In the genomic region with DNA sequence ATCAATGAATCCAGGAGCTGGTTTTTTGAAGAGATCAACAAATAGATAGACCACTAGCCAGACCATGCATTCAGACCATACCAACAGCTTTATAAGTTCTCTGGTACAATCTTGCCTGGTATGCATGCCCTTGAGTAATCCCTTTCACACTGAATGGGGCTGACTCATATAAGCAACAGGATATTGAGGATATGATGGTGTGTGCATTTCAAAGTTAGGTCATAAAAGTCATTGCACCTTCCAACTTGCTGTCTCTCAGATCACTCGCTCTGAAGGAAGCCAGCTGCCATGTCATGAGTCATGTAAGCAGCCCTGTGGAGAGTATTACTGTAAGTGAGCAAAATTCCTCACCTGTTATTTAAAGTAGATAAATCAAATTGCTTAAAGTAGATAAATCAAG, we compare ENCODE assay signal across 9 cellular contexts. TPM values are rescaled to one million over a fixed set of nuclear protein-coding genes. Genes with fewer than 3 reads are reported as not detected.
DNase-seq lines count a peak whose midpoint lies in the region; ATAC-seq, FAIRE-seq and TF ChIP-seq lines count a peak whose summit lies in the region.
"Had no signal": no experiment of that assay in that cellular context is flagged by ENCODE, and none has a peak within 500 bp of the region (broad histone marks: within the 10 kb centered on the region; RNA-seq: fewer than 3 reads in every experiment).

No MANE protein-coding gene starts in this region.

- DNase-seq in A549 (ENCODE audit: low read depth in 1 of 2, low spot score in 1 of 2) (peak in 1 of 2 experiments; percentile 50), GM03348 (ENCODE audit: low spot score) (peak; percentile 72), SJCRH30 (peak; percentile 50 to 59), foreskin keratinocyte (peak; percentile 96 to 98), GM13977 (ENCODE audit: low spot score) (no peak)

- ATAC-seq in A549 = peak; percentile 67 to 98
- ATAC-seq in foreskin keratinocyte = peak; percentile 100
- ATAC-seq in GM21526 (IDR thresholded peaks at IDR 0.05; ENCODE audit: low FRiP score, unreplicated experiment) = no peak
- ATAC-seq in GM21786 (IDR thresholded peaks at IDR 0.05; ENCODE audit: unreplicated experiment) = no peak
- no peak for ATAC-seq in HG03097 (IDR thresholded peaks at IDR 0.05; ENCODE audit: low FRiP score, unreplicated experiment)

- no peak overlapping the region for H3K27ac ChIP-seq in A549
- no peak overlapping the region for H3K27ac ChIP-seq in SJCRH30
- H3K27ac ChIP-seq in foreskin keratinocyte = no peak overlapping the region

- H3K4me3 ChIP-seq in A549 (no peak overlapping the region), SJCRH30 (no peak overlapping the region)
- H3K4me3 ChIP-seq: lung had no signal

- in situ Hi-C loops in GM13977 (cut with MboI; ENCODE audit: low pct_unique_long_range_greater_than_20kb, low sequenced_read_pairs, unreplicated experiment) = no loop called here

- peaks cover 7% of the 10 kb centered on the region; the same call in 1 of the 3 replicates for H3K4me1 ChIP-seq in A549
- peaks cover 12% of the 10 kb centered on the region for H3K4me1 ChIP-seq in SJCRH30
- no peaks in the 10 kb centered on the region for H3K4me1 ChIP-seq in foreskin keratinocyte

- H3K4me2 ChIP-seq in A549 = 0 out of 3 replicates have a peak overlapping the region, but pooled peaks have one; percentile 3

- CTCF ChIA-PET in A549 (lab: Yijun Ruan, JAX) = interaction anchor here (0.8 to 1.8 kb wide), 3 partner anchors 30 to 164 kb away, joined by 3 to 6 read pairs (median 3); no protein-coding TSS in a partner anchor

- TF ChIP-seq EP300 in A549 (IDR thresholded peaks at IDR 0.05) = no peak

- TF ChIP-seq CTCF in A549 (IDR thresholded peaks at IDR 0.05) = no peak
- no peak for TF ChIP-seq CTCF in foreskin keratinocyte (conservative IDR thresholded peaks at IDR 0.05)
- TF ChIP-seq CTCF in GM13977 (IDR thresholded peaks at IDR 0.05; ENCODE audit: extremely low read depth, insufficient read depth, missing control alignments) = no peak

- 5% methylated on average over 1 of the region's 1 CpG for WGBS in A549 (ENCODE audit: missing lambda C conversion rate)

- H3K27me3 ChIP-seq in SJCRH30 = no peaks in the 10 kb centered on the region
- peaks cover 13% of the 10 kb centered on the region for H3K27me3 ChIP-seq in foreskin keratinocyte

- TF ChIP-seq POLR2A in A549 (IDR thresholded peaks at IDR 0.05; ENCODE audit: low read length) = no peak

- peaks cover 45% of the 10 kb centered on the region for H3K9me3 ChIP-seq in A549
- peaks cover 20% of the 10 kb centered on the region for H3K9me3 ChIP-seq in SJCRH30 (replicated peaks)

- POLR2A ChIA-PET in A549 (lab: Yijun Ruan, JAX) = interaction anchor here (0.6 kb wide), 1 partner anchor 92 kb away, joined by 3 read pairs; no protein-coding TSS in a partner anchor

- H3K36me3 ChIP-seq in SJCRH30 = no peaks in the 10 kb centered on the region

- no peak for FAIRE-seq in A549 (lab: Jason Lieb, UNC)

- no peak for TF ChIP-seq RAD21 in A549 (conservative IDR thresholded peaks at IDR 0.05 in 1 of 2, IDR thresholded peaks at IDR 0.05 in 1 of 2)

TF ChIP-seq in A549, 52 proteins besides CTCF, POLR2A, EP300 and RAD21:
- peak; percentile 53; the same call in 1 of the 2 replicates for TF ChIP-seq FOSL2 (IDR thresholded peaks at IDR 0.05)
- 0 out of 2 replicates have a peak, but pooled peaks have one; percentile 13 for TF ChIP-seq FOSL2 (CRISPR knock-in tag; IDR thresholded peaks at IDR 0.05)
- TF ChIP-seq JUNB (IDR thresholded peaks at IDR 0.05) = peak; percentile 46; the same call in 1 of the 2 replicates
- TF ChIP-seq, protein P1, sequence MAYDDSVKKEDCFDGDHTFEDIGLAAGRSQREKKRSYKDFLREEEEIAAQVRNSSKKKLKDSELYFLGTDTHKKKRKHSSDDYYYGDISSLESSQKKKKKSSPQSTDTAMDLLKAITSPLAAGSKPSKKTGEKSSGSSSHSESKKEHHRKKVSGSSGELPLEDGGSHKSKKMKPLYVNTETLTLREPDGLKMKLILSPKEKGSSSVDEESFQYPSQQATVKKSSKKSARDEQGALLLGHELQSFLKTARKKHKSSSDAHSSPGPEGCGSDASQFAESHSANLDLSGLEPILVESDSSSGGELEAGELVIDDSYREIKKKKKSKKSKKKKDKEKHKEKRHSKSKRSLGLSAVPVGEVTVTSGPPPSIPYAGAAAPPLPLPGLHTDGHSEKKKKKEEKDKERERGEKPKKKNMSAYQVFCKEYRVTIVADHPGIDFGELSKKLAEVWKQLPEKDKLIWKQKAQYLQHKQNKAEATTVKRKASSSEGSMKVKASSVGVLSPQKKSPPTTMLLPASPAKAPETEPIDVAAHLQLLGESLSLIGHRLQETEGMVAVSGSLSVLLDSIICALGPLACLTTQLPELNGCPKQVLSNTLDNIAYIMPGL (CRISPR knock-in tag; IDR thresholded peaks at IDR 0.05; ENCODE audit: borderline replicate concordance) = no peak
- no peak for TF ChIP-seq JUN (IDR thresholded peaks at IDR 0.05)

RNA-seq across cellular contexts. Expression of gene OR6J1, which starts 45.0 kb away (rescaled TPM):
- not detected in 2 replicates for polyA plus RNA-seq in A549 (2011; rRNA removed)
- polyA plus RNA-seq in A549 (2012; cell fraction: cytosol; rRNA removed) = not detected in 2 replicates
- polyA plus RNA-seq in A549 (2012; cell fraction: nucleus; rRNA removed) = 0.01 TPM in 1 of 2 replicates, not detected in the other
- polyA plus RNA-seq in A549 (2017; fragmentation: RNase III; extraction: RNeasy Plus Mini Kit Qiagen cat#74134 plus additional on column Dnase treatment) = not detected in 3 replicates
- 0.08 TPM in 1 of 2 replicates, not detected in the other for polyA minus RNA-seq in A549 (2011; rRNA and poly(A)+ RNA removed)
- total RNA-seq in SJCRH30 (2014; rRNA removed; shearing (Covaris generic)) = not detected in 2 replicates
- total RNA-seq in foreskin keratinocyte = not detected in 2 replicates
- not detected in 2 replicates for polyA plus RNA-seq in foreskin keratinocyte
- polyA plus RNA-seq: lung had no signal

Comparison
In these comparisons a context has a peak if more than half of its experiments do, and no peak if none do; other contexts are left out.
1. ATAC-seq: peak in A549 (2 of 2) and foreskin keratinocyte (single experiment); none in GM21526 (single experiment), GM21786 (single experiment) and HG03097 (single experiment).